In genomic region chr18:34847408-34847807, GRCh38 we compare ENCODE assay signal across 22 cellular contexts.
"Had no signal": no experiment of that assay in that cellular context is flagged by ENCODE, and none has a peak within 500 bp of the region (broad histone marks: within the 10 kb centered on the region; RNA-seq: fewer than 3 reads in every experiment).

No MANE protein-coding gene starts in this region.

- H3K4me1 ChIP-seq: body of pancreas, colonic mucosa, gastrocnemius medialis had no signal

- H3K27me3 ChIP-seq: body of pancreas, colonic mucosa, gastrocnemius medialis had no signal

- H3K9me3 ChIP-seq: body of pancreas, colonic mucosa, gastrocnemius medialis had no signal

- H3K36me3 ChIP-seq: colonic mucosa, gastrocnemius medialis had no signal

- DNase-seq: activated CD4-positive, alpha-beta memory T cell treated with anti-CD3 and anti-CD28 coated beads, Interleukin-2, amount 10 ng/mL, durations not matched to agents 7 days and 5 days; activated CD4-positive, alpha-beta T cell treated with anti-CD3 and anti-CD28 coated beads for 1 hour; activated CD4-positive, alpha-beta T cell treated with anti-CD3 and anti-CD28 coated beads for 4 hours; activated CD4-positive, alpha-beta T cell treated with anti-CD3 and anti-CD28 coated beads, Interleukin-2, amount 10 ng/mL, durations not matched to agents 7 days and 5 days; activated CD4-positive, alpha-beta T cell treated with anti-CD3 and anti-CD28 coated beads, Interleukin-2, amount 50 U/mL, for 4 hours; activated CD8-positive, alpha-beta memory T cell treated with anti-CD3 and anti-CD28 coated beads, Interleukin-2, amount 50 U/mL, for 48 hours; activated effector memory CD4-positive, alpha-beta T cell treated with Interleukin-2 at 50 U/mL for 16 hours; activated gamma-delta T cell treated with Interleukin-2 at 50 U/mL for 16 hours; activated naive CD4-positive, alpha-beta T cell treated with anti-CD3 and anti-CD28 coated beads, Interleukin-2, amount 50 U/mL, for 16 hours; activated naive CD4-positive, alpha-beta T cell treated with Interleukin-2 at 50 U/mL for 16 hours; activated T-cell treated with anti-CD3 and anti-CD28 coated beads for 4 hours; activated T-cell treated with anti-CD3 and anti-CD28 coated beads, Interleukin-2, amount 50 U/mL, for 24 hours; amniotic stem cell; anterior cingulate cortex; body of pancreas; caudate nucleus; colonic mucosa; effector CD8-positive, alpha-beta T cell; gastrocnemius medialis; T-helper 1 cell; T-helper 17 cell; T1000 had no signal

- H3K4me3 ChIP-seq: body of pancreas, colonic mucosa, gastrocnemius medialis had no signal

- H3K27ac ChIP-seq: body of pancreas, colonic mucosa, gastrocnemius medialis had no signal
